Comparison of ENCODE assay signal across 2 cellular contexts in genomic region chr1:2072891-2073290, GRCh38.
TF ChIP-seq lines count a peak whose summit lies in the region.

No MANE protein-coding gene starts in this region.

TF ChIP-seq in GM23338, 12 proteins besides CTCF, POLR2A, EP300 and RAD21:
- TF ChIP-seq CREB1 (CRISPR knock-in tag; IDR thresholded peaks at IDR 0.05; ENCODE audit: low read depth) (no peak), JUNB (IDR thresholded peaks at IDR 0.05; ENCODE audit: unreplicated experiment) (no peak), ZNF462 (CRISPR knock-in tag; IDR thresholded peaks at IDR 0.05) (no peak), EZH2phosphoT487 (IDR thresholded peaks at IDR 0.05; ENCODE audit: unreplicated experiment) (no peak), NANOG (IDR thresholded peaks at IDR 0.05; ENCODE audit: borderline replicate concordance) (no peak), POLR2AphosphoS5 (IDR thresholded peaks at IDR 0.05; ENCODE audit: low read depth) (no peak), ZNF114 (CRISPR knock-in tag; IDR thresholded peaks at IDR 0.05) (no peak), EZH2 (IDR thresholded peaks at IDR 0.05; ENCODE audit: low read depth, unreplicated experiment) (no peak), ETS1 (IDR thresholded peaks at IDR 0.05) (no peak)

TF ChIP-seq in K562, 482 proteins besides CTCF, POLR2A, EP300 and RAD21:
- TF ChIP-seq ZNF217 (CRISPR knock-in tag; IDR thresholded peaks at IDR 0.05) (no peak), ZNF277 (CRISPR knock-in tag; IDR thresholded peaks at IDR 0.05; ENCODE audit: borderline replicate concordance) (no peak), POLR2G (IDR thresholded peaks at IDR 0.05; ENCODE audit: low read depth, low read length) (no peak), ZNF77 (CRISPR knock-in tag; IDR thresholded peaks at IDR 0.05) (no peak), XRCC4 (IDR thresholded peaks at IDR 0.05; ENCODE audit: extremely low read depth, insufficient read depth, insufficient read length) (no peak), XRCC3 (IDR thresholded peaks at IDR 0.05) (no peak), FOXJ3 (CRISPR knock-in tag; IDR thresholded peaks at IDR 0.05) (no peak), DLX4 (CRISPR knock-in tag; IDR thresholded peaks at IDR 0.05) (no peak), ZBTB40 (IDR thresholded peaks at IDR 0.05) (no peak), ZBTB40 (CRISPR knock-in tag; IDR thresholded peaks at IDR 0.05) (no peak), NONO (IDR thresholded peaks at IDR 0.05; ENCODE audit: low read depth in 2 of 2, low read length in 1 of 2) (no peak), YY1 (IDR thresholded peaks at IDR 0.05; ENCODE audit: borderline replicate concordance in 1 of 3, control insufficient read depth in 1 of 3, extremely low read depth in 1 of 3, insufficient read depth in 3 of 3, insufficient read length in 1 of 3, insufficient replicate concordance in 2 of 3, low read depth in 1 of 3, low read length in 2 of 3) (no peak), RBM15 (IDR thresholded peaks at IDR 0.05; ENCODE audit: insufficient read depth, low read length) (no peak), ARID2 (IDR thresholded peaks at IDR 0.05) (no peak), ESRRB (CRISPR knock-in tag; IDR thresholded peaks at IDR 0.05; ENCODE audit: borderline replicate concordance) (no peak), CUX1 (CRISPR knock-in tag; IDR thresholded peaks at IDR 0.05) (no peak)
